Comparison of ENCODE assay signal across 9 cellular contexts in the genomic region with DNA sequence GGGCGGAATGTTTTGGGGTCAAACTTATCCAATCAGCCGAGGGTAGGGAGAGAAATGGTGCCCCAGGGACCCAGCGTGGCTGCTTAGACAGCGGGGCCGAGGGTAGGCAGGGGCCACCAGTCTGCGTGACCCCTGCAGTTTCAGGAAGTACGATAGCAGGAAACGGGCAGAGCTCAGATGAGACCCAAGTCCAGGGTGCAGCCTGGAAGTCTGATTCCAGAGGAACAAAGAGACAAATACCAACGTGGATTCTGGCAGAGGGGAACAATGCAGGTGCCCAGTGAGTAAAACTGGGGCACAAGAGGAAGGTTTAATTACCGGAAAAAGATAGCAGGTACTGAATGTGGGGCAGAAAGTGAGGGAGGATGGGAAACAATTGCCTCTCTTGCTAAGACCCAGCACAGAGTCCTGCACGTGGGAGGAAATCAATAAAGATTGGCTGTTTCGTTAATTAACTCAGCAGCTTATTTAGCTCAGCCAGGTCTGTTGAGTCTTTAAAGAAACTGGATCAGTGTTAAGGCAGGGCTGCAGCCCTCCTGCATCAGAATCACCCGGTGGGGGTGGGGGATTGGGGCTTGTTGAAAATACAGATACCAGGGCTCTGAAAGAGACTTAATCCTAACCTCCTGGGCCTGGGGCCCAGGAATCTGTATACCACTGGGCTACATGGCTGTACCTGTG. TPM values are rescaled to one million over a fixed set of nuclear protein-coding genes. Genes with fewer than 3 reads are reported as not detected.
DNase-seq lines count a peak whose midpoint lies in the region; ATAC-seq lines count a peak whose summit lies in the region.
"Had no signal": no experiment of that assay in that cellular context is flagged by ENCODE, and none has a peak within 500 bp of the region (broad histone marks: within the 10 kb centered on the region; RNA-seq: fewer than 3 reads in every experiment).

No MANE protein-coding gene starts in this region.

- ATAC-seq in activated T-cell treated with anti-CD3 and anti-CD28 coated beads, Interleukin-2, amount 50 U/mL, for 4 hours, result no peak
- ATAC-seq in HG03045 (IDR thresholded peaks at IDR 0.05; ENCODE audit: unreplicated experiment), result no peak

- peaks cover 41% of the 10 kb centered on the region for H3K4me1 Mint-ChIP-seq in activated T-cell treated with anti-CD3 and anti-CD28 coated beads, Interleukin-2, amount 50 U/mL, for 4 hours (ENCODE audit: low read depth)

- H3K4me1 ChIP-seq in iPS-15b (ENCODE audit: control insufficient read depth, insufficient read depth, low read length), result peaks cover 11% of the 10 kb centered on the region
- H3K4me1 ChIP-seq in thymus (ENCODE audit: control insufficient read depth, insufficient read depth, low read length), result peaks cover 13% of the 10 kb centered on the region

- no peaks in the 10 kb centered on the region for H3K9me3 Mint-ChIP-seq in activated T-cell treated with anti-CD3 and anti-CD28 coated beads, Interleukin-2, amount 50 U/mL, for 4 hours

- H3K9me3 ChIP-seq in iPS-15b (ENCODE audit: control insufficient read depth, insufficient read depth, low read length), result no peaks in the 10 kb centered on the region
- H3K9me3 ChIP-seq in thymus (ENCODE audit: control insufficient read depth), result no peaks in the 10 kb centered on the region

- H3K36me3 Mint-ChIP-seq in activated T-cell treated with anti-CD3 and anti-CD28 coated beads, Interleukin-2, amount 50 U/mL, for 4 hours (ENCODE audit: insufficient read depth), result no peaks in the 10 kb centered on the region

- H3K4me3 Mint-ChIP-seq in activated T-cell treated with anti-CD3 and anti-CD28 coated beads, Interleukin-2, amount 50 U/mL, for 4 hours, result peak overlapping the region; percentile 53

- WGBS in thymus, result 15% methylated on average over 13 of the region's 13 CpGs

- no peaks in the 10 kb centered on the region for H3K27me3 Mint-ChIP-seq in activated T-cell treated with anti-CD3 and anti-CD28 coated beads, Interleukin-2, amount 50 U/mL, for 4 hours (ENCODE audit: low read depth)

- H3K27me3 ChIP-seq in iPS-15b (ENCODE audit: control insufficient read depth, insufficient read depth, low read length) (no peaks in the 10 kb centered on the region), thymus (ENCODE audit: control insufficient read depth, insufficient read depth) (no peaks in the 10 kb centered on the region)

- H3K36me3 ChIP-seq in iPS-15b (ENCODE audit: control insufficient read depth, insufficient read depth, low read length), result no peaks in the 10 kb centered on the region
- no peaks in the 10 kb centered on the region for H3K36me3 ChIP-seq in thymus (ENCODE audit: control insufficient read depth, insufficient read depth)

- peak overlapping the region; percentile 37 for H3K9ac ChIP-seq in iPS-15b (ENCODE audit: low read depth, low read length)

- H3K27ac ChIP-seq in thymus (ENCODE audit: low read depth), result no peak overlapping the region
- H3K27ac ChIP-seq: VCaP had no signal

- H3K4me3 ChIP-seq in iPS-15b (ENCODE audit: low read depth, low read length) (peak overlapping the region; percentile 41), thymus (ENCODE audit: low read length) (peak overlapping the region; percentile 40)

- DNase-seq in activated T-cell treated with anti-CD3 and anti-CD28 coated beads, Interleukin-2, amount 50 U/mL, for 4 hours, result no peak
- DNase-seq in activated T-cell treated with anti-CD3 and anti-CD28 coated beads, Interleukin-2, amount 50 U/mL, for 1 hour, result no peak
- DNase-seq in RPMI8226, result peak; percentile 60
- no peak for DNase-seq in DMS153 (lab: John Stamatoyannopoulos, UW)
- DNase-seq in hippocampal formation (lab: John Stamatoyannopoulos, UW), result no peak

RNA-seq across cellular contexts. Expression of gene NFE2L3, which starts 50.4 kb away (rescaled TPM):
- total RNA-seq in activated T-cell treated with anti-CD3 and anti-CD28 coated beads, Interleukin-2, amount 50 U/mL, for 4 hours, result 10 to 100 TPM; 34.1 to 53.7 (median 46.5) TPM
- 12.0 TPM for polyA plus RNA-seq in thymus
